8 cellular contexts compared by ENCODE assay signal in genomic region chr10:100370561-100370975, GRCh38. TPM values are rescaled to one million over a fixed set of nuclear protein-coding genes. Genes with fewer than 3 reads are reported as not detected.
DNase-seq lines count a peak whose midpoint lies in the region; ATAC-seq and TF ChIP-seq lines count a peak whose summit lies in the region.

No MANE protein-coding gene starts in this region.

- H4K20me1 ChIP-seq in neural progenitor cell (ENCODE audit: low read depth), result no peaks in the 10 kb centered on the region

- H3K27ac Mint-ChIP-seq in neural progenitor cell, result peak overlapping the region; percentile 1

- H3K4me1 Mint-ChIP-seq in neural progenitor cell, result peaks cover 22% of the 10 kb centered on the region

- peak overlapping the region; percentile 43 for H3K4me3 Mint-ChIP-seq in neural progenitor cell

- H3K4me2 ChIP-seq in neural progenitor cell, result peak overlapping the region; percentile 42

- H3F3A ChIP-seq in neural progenitor cell (ENCODE audit: low read depth), result peaks cover 61% of the 10 kb centered on the region

- no peak for ATAC-seq in GM21619 (IDR thresholded peaks at IDR 0.05; ENCODE audit: unreplicated experiment)
- ATAC-seq in HG02798 (IDR thresholded peaks at IDR 0.05; ENCODE audit: poor library complexity, unreplicated experiment), result no peak

- no peaks in the 10 kb centered on the region for H3K9me3 Mint-ChIP-seq in neural progenitor cell

- peaks cover 19% of the 10 kb centered on the region for H3K79me2 ChIP-seq in neural progenitor cell (ENCODE audit: low read depth)

- peak overlapping the region; percentile 42 for H2AFZ ChIP-seq in neural progenitor cell (replicated peaks)

- H3K9me3 ChIP-seq in neural progenitor cell (ENCODE audit: low read depth), result no peaks in the 10 kb centered on the region

- H3K27me3 ChIP-seq in dorsolateral prefrontal cortex, result no peaks in the 10 kb centered on the region
- no peaks in the 10 kb centered on the region for H3K27me3 ChIP-seq in neural progenitor cell

- no peaks in the 10 kb centered on the region for H3K36me3 ChIP-seq in neural progenitor cell

- H3K27me3 Mint-ChIP-seq in neural progenitor cell (ENCODE audit: insufficient read depth, low read depth), result peaks cover 3% of the 10 kb centered on the region

- TF ChIP-seq CTCF in dorsolateral prefrontal cortex (IDR thresholded peaks at IDR 0.05 in 54 of 56, conservative IDR thresholded peaks at IDR 0.05 in 2 of 56; ENCODE audit: low read depth in 1 of 56, partially characterized antibody in 56 of 56) (no peak), neural progenitor cell (IDR thresholded peaks at IDR 0.05) (no peak)

- no peak overlapping the region for H3K9ac ChIP-seq in neural progenitor cell

- intact Hi-C loops in dorsolateral prefrontal cortex (cut with DNase I), result loop anchor here in 1 of 2 donors (10.0 kb wide), 1 partner anchor 64 kb away; no protein-coding TSS in a partner anchor

- no peaks in the 10 kb centered on the region for H3K36me3 Mint-ChIP-seq in neural progenitor cell

- H3K4me1 ChIP-seq in neural progenitor cell, result peaks cover 29% of the 10 kb centered on the region

- H3K4me3 ChIP-seq in dorsolateral prefrontal cortex (peak overlapping the region in 10 of 59 donors; percentile 1 to 48 (median 20)), neural progenitor cell (no peak overlapping the region)

- peak; percentile 21 for DNase-seq in NK-92 treated with Interleukin-12 subunit alpha and Interleukin-12 subunit beta, amount 100 ng/mL, for 24 hours (lab: John Stamatoyannopoulos, UW)
- DNase-seq in NK-92 (lab: John Stamatoyannopoulos, UW; ENCODE audit: unreplicated experiment) (no peak), SIG-M5 treated with dmso at 0.1 percent for 504 hours (lab: John Stamatoyannopoulos, UW; ENCODE audit: unreplicated experiment) (peak; percentile 85), dorsolateral prefrontal cortex (no peak), neural progenitor cell (ENCODE audit: low spot score) (no peak), NCI-H1092 treated with DMSO at 0.1 percent for 48 hours (lab: John Stamatoyannopoulos, UW) (no peak)

- H3K27ac ChIP-seq in dorsolateral prefrontal cortex (peak overlapping the region; percentile 18 to 100 (median 98)), neural progenitor cell (peak overlapping the region; percentile 99)

RNA-seq across cellular contexts. Expression of gene SCD, which starts 23.5 kb away (rescaled TPM):
- total RNA-seq in dorsolateral prefrontal cortex (1,000 to 10,000 TPM in 2 of 120 experiments, 100 to 1,000 TPM in 118; 133 to 1,473 (median 374) TPM), neural progenitor cell (ENCODE audit: low replicate concordance) (448 and 468 TPM in 2 replicates)

RNA-seq across cellular contexts. Expression of gene PKD2L1, which starts 40.5 kb away (rescaled TPM):
- total RNA-seq in dorsolateral prefrontal cortex (10 to 100 TPM in 9 of 120 experiments, 1 to 10 TPM in 108, under 1 TPM in 3; 0.25 to 18.1 (median 4.4) TPM), neural progenitor cell (ENCODE audit: low replicate concordance) (not detected in 2 replicates)

Comparison
In these comparisons a context has a peak if more than half of its experiments do, and no peak if none do; other contexts are left out.
1. DNase-seq: peak in NK-92 treated with Interleukin-12 subunit alpha and Interleukin-12 subunit beta, amount 100 ng/mL, for 24 hours (single experiment) and SIG-M5 treated with dmso at 0.1 percent for 504 hours (single experiment); none in NK-92 (single experiment), dorsolateral prefrontal cortex (0 of 10), neural progenitor cell (single experiment) and NCI-H1092 treated with DMSO at 0.1 percent for 48 hours (single experiment).